In genomic region chr3:172087827-172088580, GRCh38 we compare ENCODE assay signal across 8 cellular contexts. TPM values are rescaled to one million over a fixed set of nuclear protein-coding genes. Genes with fewer than 3 reads are reported as not detected.
DNase-seq lines count a peak whose midpoint lies in the region; ATAC-seq and TF ChIP-seq lines count a peak whose summit lies in the region.

No MANE protein-coding gene starts in this region.

- H3K9me2 ChIP-seq in HCT116 (ENCODE audit: insufficient read depth) (no peaks in the 10 kb centered on the region), OCI-LY7 (ENCODE audit: insufficient read depth, low read length) (no peaks in the 10 kb centered on the region)

- ATAC-seq in GM18511 (IDR thresholded peaks at IDR 0.05; ENCODE audit: unreplicated experiment) (peak; percentile 95), HCT116 (no peak), HG02970 (IDR thresholded peaks at IDR 0.05; ENCODE audit: low FRiP score, unreplicated experiment) (no peak)
- no peak for ATAC-seq in CD8-positive, alpha-beta T cell

- RAD21 ChIA-PET in HCT116 (lab: Charles Lee; ENCODE audit: low non-redundant PET in 1 of 2, low total read pairs in 2 of 2, uncharacterized antibody in 2 of 2, unreplicated experiment in 2 of 2): no interaction called here

- H3K9me3 Mint-ChIP-seq in CD8-positive, alpha-beta T cell: no peaks in the 10 kb centered on the region

- no peak overlapping the region for H3K4ac ChIP-seq in mesenchymal stem cell (ENCODE audit: low read depth in 1 of 2, low read length in 2 of 2)

- no peak overlapping the region for H4K8ac ChIP-seq in mesenchymal stem cell (ENCODE audit: low read length)

- no peak overlapping the region for H4K91ac ChIP-seq in mesenchymal stem cell (ENCODE audit: low read length)

- H3K9ac ChIP-seq in HCT116 (ENCODE audit: low read length) (no peak overlapping the region), mesenchymal stem cell (ENCODE audit: low read length) (peak overlapping the region; percentile 37)

- H2BK120ac ChIP-seq in mesenchymal stem cell (ENCODE audit: low read depth, low read length): no peak overlapping the region

- H3K27ac Mint-ChIP-seq in CD8-positive, alpha-beta T cell: no peak overlapping the region

- H3K27me3 Mint-ChIP-seq in CD8-positive, alpha-beta T cell (ENCODE audit: low read depth): no peaks in the 10 kb centered on the region

- intact Hi-C loops in HCT116 (cut with micrococcal nuclease): no loop called here
- intact Hi-C loops in OCI-LY7 (cut with micrococcal nuclease; ENCODE audit: unreplicated experiment): loop anchor here (1.0 kb wide), 1 partner anchor 26 kb away; no protein-coding TSS in a partner anchor
- intact Hi-C loops in CD8-positive, alpha-beta T cell (cut with DNase I, micrococcal nuclease): no loop called here

- no peaks in the 10 kb centered on the region for H3K36me3 ChIP-seq in HCT116 (ENCODE audit: control insufficient read depth in 1 of 2, insufficient read depth in 2 of 2, low read length in 2 of 2)
- H3K36me3 ChIP-seq in OCI-LY7 (ENCODE audit: insufficient read depth, low read length): no peaks in the 10 kb centered on the region
- peaks cover 7 to 13% of the 10 kb centered on the region in 2 experiments for H3K36me3 ChIP-seq in mesenchymal stem cell (ENCODE audit: control insufficient read depth in 1 of 2, insufficient read depth in 2 of 2, low read depth in 1 of 2, low read length in 2 of 2)
- H3K36me3 ChIP-seq in CD8-positive, alpha-beta T cell (ENCODE audit: insufficient read depth, low read length): no peaks in the 10 kb centered on the region

- H3K79me1 ChIP-seq in mesenchymal stem cell (replicated peaks; ENCODE audit: low read length, poor library complexity, severe bottlenecking): peaks cover 3% of the 10 kb centered on the region

- H3K4me2 ChIP-seq in HCT116 (ENCODE audit: low read length) (no peak overlapping the region), OCI-LY7 (ENCODE audit: low read length) (peak overlapping the region; percentile 7; the same call in 1 of the 2 replicates), mesenchymal stem cell (ENCODE audit: low read length, poor library complexity, severe bottlenecking) (peak overlapping the region; percentile 11)

- TF ChIP-seq POLR2A in HCT116 (IDR thresholded peaks at IDR 0.05; ENCODE audit: borderline replicate concordance, extremely low read depth, insufficient read depth, insufficient read length): no peak

- H3K4me3 ChIP-seq in HCT116 (replicated peaks in 1 of 2; ENCODE audit: low read depth in 1 of 2, low read length in 2 of 2) (no peak overlapping the region), OCI-LY7 (ENCODE audit: low read depth, low read length, poor library complexity, severe bottlenecking) (no peak overlapping the region), mesenchymal stem cell (ENCODE audit: insufficient read depth in 1 of 2, low read depth in 1 of 2, low read length in 2 of 2) (no peak overlapping the region)
- H3K4me3 ChIP-seq in CD8-positive, alpha-beta T cell (ENCODE audit: low read depth, low read length): no peak overlapping the region

- H2AFZ ChIP-seq in HCT116 (ENCODE audit: low read depth, low read length, poor library complexity, severe bottlenecking) (no peak overlapping the region), OCI-LY7 (ENCODE audit: low read length) (no peak overlapping the region), mesenchymal stem cell (ENCODE audit: low read depth, low read length) (no peak overlapping the region)

- no peak overlapping the region for H3K14ac ChIP-seq in mesenchymal stem cell (ENCODE audit: low read length in 2 of 2)

- H4K20me1 ChIP-seq in HCT116 (ENCODE audit: insufficient read depth) (no peaks in the 10 kb centered on the region), OCI-LY7 (ENCODE audit: insufficient read depth, low read length) (no peaks in the 10 kb centered on the region)

- no peak overlapping the region for H2BK12ac ChIP-seq in mesenchymal stem cell (ENCODE audit: low read length in 2 of 2)

- H3K4me1 ChIP-seq in HCT116 (ENCODE audit: control insufficient read depth in 1 of 2, insufficient read depth in 2 of 2, low read length in 2 of 2) (0 out of 4 replicates have a peak, but pooled peaks cover 0 to 4% of the 10 kb centered on the region in 2 experiments), OCI-LY7 (ENCODE audit: insufficient read depth, low read length, poor library complexity, severe bottlenecking) (peaks cover 23% of the 10 kb centered on the region), mesenchymal stem cell (ENCODE audit: control insufficient read depth, insufficient read depth, low read depth, low read length) (peaks cover 1% of the 10 kb centered on the region)
- H3K4me1 ChIP-seq in CD8-positive, alpha-beta T cell (ENCODE audit: insufficient read depth, low read length): peaks cover 12% of the 10 kb centered on the region

- H3K9me3 ChIP-seq in HCT116 (ENCODE audit: control insufficient read depth in 1 of 2, insufficient read depth in 1 of 2, low read depth in 1 of 2, low read length in 2 of 2): no peaks in the 10 kb centered on the region
- H3K9me3 ChIP-seq in OCI-LY7 (ENCODE audit: low read length): no peaks in the 10 kb centered on the region
- H3K9me3 ChIP-seq in mesenchymal stem cell (ENCODE audit: control insufficient read depth, low read length): no peaks in the 10 kb centered on the region
- no peaks in the 10 kb centered on the region for H3K9me3 ChIP-seq in CD8-positive, alpha-beta T cell (ENCODE audit: low read length)

- no peak for DNase-seq in HCT116 (ENCODE audit: low read depth, low spot score)
- peak; percentile 29 for DNase-seq in OCI-LY7 (ENCODE audit: low spot score)
- DNase-seq in mesenchymal stem cell: no peak
- no peak for DNase-seq in NCI-H82 treated with DMSO at 0.1 percent for 48 hours (lab: John Stamatoyannopoulos, UW; ENCODE audit: unreplicated experiment)
- no peak for DNase-seq in globus pallidus (ENCODE audit: low spot score)
- DNase-seq in CD8-positive, alpha-beta T cell: no peak

- no peak overlapping the region for H3K23ac ChIP-seq in mesenchymal stem cell (ENCODE audit: low read length in 2 of 2)

- no peak for TF ChIP-seq RAD21 in HCT116 (IDR thresholded peaks at IDR 0.05; ENCODE audit: low read depth)

- no peak overlapping the region for H3K18ac ChIP-seq in mesenchymal stem cell (ENCODE audit: low read depth in 1 of 2, low read length in 2 of 2)

- H3K79me2 ChIP-seq in HCT116 (ENCODE audit: insufficient read depth, low read length): peaks cover 37% of the 10 kb centered on the region
- no peaks in the 10 kb centered on the region; the same call in 1 of the 2 replicates for H3K79me2 ChIP-seq in OCI-LY7 (ENCODE audit: insufficient read depth, low read depth, low read length)

- no peak overlapping the region for H2BK15ac ChIP-seq in mesenchymal stem cell (ENCODE audit: low read depth, poor library complexity, severe bottlenecking)

- H2BK5ac ChIP-seq in mesenchymal stem cell (ENCODE audit: low read depth, low read length, poor library complexity, severe bottlenecking): no peak overlapping the region

- CTCF ChIA-PET in HCT116 (lab: Charles Lee): no interaction called here
- CTCF ChIA-PET in OCI-LY7 (lab: Charles Lee; ENCODE audit: unreplicated experiment): interaction anchor here (0.5 to 0.8 kb wide), 2 partner anchors 19 to 127 kb away, joined by 3 to 5 read pairs; no protein-coding TSS in a partner anchor
- CTCF ChIA-PET in CD8-positive, alpha-beta T cell (lab: Charles Lee): interaction anchor here (1.0 kb wide), 1 partner anchor 17 kb away, joined by 3 read pairs; no protein-coding TSS in a partner anchor

- 86% methylated on average over 4 of the region's 7 CpGs for WGBS in mesenchymal stem cell

- H3K27ac ChIP-seq in HCT116 (ENCODE audit: low read depth, low read length) (no peak overlapping the region), OCI-LY7 (ENCODE audit: low read depth, low read length, poor library complexity, severe bottlenecking) (no peak overlapping the region), mesenchymal stem cell (ENCODE audit: low read length, poor library complexity, severe bottlenecking) (no peak overlapping the region)
- no peak overlapping the region for H3K27ac ChIP-seq in CD8-positive, alpha-beta T cell (ENCODE audit: low read depth, low read length)

- H2AK5ac ChIP-seq in mesenchymal stem cell (ENCODE audit: low read length, severe bottlenecking): no peak overlapping the region

- TF ChIP-seq CTCF in HCT116 (IDR thresholded peaks at IDR 0.05 in 2 of 3, conservative IDR thresholded peaks at IDR 0.05 in 1 of 3; ENCODE audit: borderline replicate concordance in 1 of 3, insufficient read depth in 1 of 3, low read depth in 2 of 3, low read length in 2 of 3) (no peak), OCI-LY7 (conservative IDR thresholded peaks at IDR 0.05; ENCODE audit: low read length) (no peak)
- TF ChIP-seq CTCF in CD8-positive, alpha-beta T cell (IDR thresholded peaks at IDR 0.05): no peak

- POLR2A ChIA-PET in HCT116 (lab: Charles Lee) (no interaction called here), OCI-LY7 (lab: Charles Lee) (interaction anchor here (0.6 to 2.8 kb wide), 17 partner anchors 8 to 442 kb away, joined by 3 to 16 read pairs (median 4); partner anchors contain the start of gene FNDC3B)
- POLR2A ChIA-PET in CD8-positive, alpha-beta T cell (lab: Charles Lee): no interaction called here

- no TSS peak for BruUV-seq in HCT116 (replicated peaks; lab: Mats Ljungman, UMichigan)
- no TSS peak for BruUV-seq in OCI-LY7 (replicated peaks; lab: Mats Ljungman, UMichigan)

- H3K27me3 ChIP-seq in HCT116 (ENCODE audit: insufficient read depth, low read length): no peaks in the 10 kb centered on the region
- no peaks in the 10 kb centered on the region for H3K27me3 ChIP-seq in mesenchymal stem cell (ENCODE audit: control insufficient read depth in 1 of 2, insufficient read depth in 1 of 2, low read length in 2 of 2)
- no peaks in the 10 kb centered on the region for H3K27me3 ChIP-seq in CD8-positive, alpha-beta T cell (ENCODE audit: insufficient read depth, low read length)

- no peak overlapping the region for H3K4me3 Mint-ChIP-seq in CD8-positive, alpha-beta T cell

- H3K36me3 Mint-ChIP-seq in CD8-positive, alpha-beta T cell: no peaks in the 10 kb centered on the region

- H3K4me1 Mint-ChIP-seq in CD8-positive, alpha-beta T cell (ENCODE audit: low read depth): peaks cover 23% of the 10 kb centered on the region

TF ChIP-seq in HCT116, 20 proteins besides CTCF, POLR2A, EP300 and RAD21:
- TF ChIP-seq FOSL1 (IDR thresholded peaks at IDR 0.05; ENCODE audit: low read depth) (no peak), ELF1 (IDR thresholded peaks at IDR 0.05; ENCODE audit: borderline replicate concordance, low read depth) (0 out of 2 replicates have a peak, but pooled peaks have one; percentile 14)

RNA-seq across cellular contexts. Expression of gene FNDC3B, which starts 48.6 kb away (rescaled TPM):
- total RNA-seq in HCT116 (2021; ENCODE audit: unreplicated experiment) (45.7 TPM), OCI-LY7 (2022) (28.5 and 43.3 TPM in 2 replicates)
- polyA plus RNA-seq in HCT116 (2012): 14.2 and 20.6 TPM in 2 replicates
- 17.3 and 23.3 TPM in 2 replicates for total RNA-seq in OCI-LY7 (2014; rRNA removed; shearing (Covaris generic))
- 183 TPM for polyA plus RNA-seq in mesenchymal stem cell (2013, experiment 1 of 2)
- polyA plus RNA-seq in mesenchymal stem cell (2013, experiment 2 of 2): 178 TPM
- total RNA-seq in CD8-positive, alpha-beta T cell: 10 to 100 TPM; 13.2 to 14.4 TPM
